In genomic region chr7:152579070-152579469, GRCh38 we compare ENCODE assay signal across 19 cellular contexts.
DNase-seq lines count a peak whose midpoint lies in the region; ATAC-seq, FAIRE-seq and TF ChIP-seq lines count a peak whose summit lies in the region.
"Had no signal": no experiment of that assay in that cellular context is flagged by ENCODE, and none has a peak within 500 bp of the region (broad histone marks: within the 10 kb centered on the region; RNA-seq: fewer than 3 reads in every experiment).

No MANE protein-coding gene starts in this region.

- H3K36me3 ChIP-seq in body of pancreas (replicated peaks in 1 of 2; ENCODE audit: insufficient read depth in 1 of 2, low read depth in 2 of 2) (no peaks in the 10 kb centered on the region), kidney (ENCODE audit: control insufficient read depth in 1 of 2, insufficient read depth in 2 of 2, low read length in 2 of 2) (no peaks in the 10 kb centered on the region), spleen (no peaks in the 10 kb centered on the region), endodermal cell (ENCODE audit: control insufficient read depth, insufficient read depth, low read length) (no peaks in the 10 kb centered on the region)
- H3K36me3 ChIP-seq: BLaER1 had no signal

- H3K9ac ChIP-seq in kidney (ENCODE audit: low read length in 2 of 2) (no peak overlapping the region), endodermal cell (ENCODE audit: extremely low read depth, low read length, poor library complexity, severe bottlenecking) (no peak overlapping the region)
- H3K9ac ChIP-seq: BLaER1 had no signal

- no peaks in the 10 kb centered on the region for H3K36me3 Mint-ChIP-seq in endodermal cell (ENCODE audit: low read depth)
- H3K36me3 Mint-ChIP-seq: CD14-positive monocyte; CD4-positive, alpha-beta memory T cell had no signal

- 56 to 60% methylated on average over 10 of the region's 10 CpGs for WGBS in body of pancreas, 2 donors
- WGBS in spleen, 5 donors: 82 to 90% (median 86%) methylated on average over 10 of the region's 10 CpGs
- 91 to 96% methylated on average over 7 to 10 of the region's 10 CpGs for WGBS in endodermal cell (ENCODE audit: insufficient coverage in 1 of 2, insufficient read length in 1 of 2), 2 experiments

- no peak for FAIRE-seq in kidney (lab: Jason Lieb, UNC)
- FAIRE-seq: A549, GM12878, GM19239, H54 had no signal

- H3K27me3 Mint-ChIP-seq in endodermal cell (ENCODE audit: insufficient read depth): no peaks in the 10 kb centered on the region

- no peak overlapping the region for H3K4me3 ChIP-seq in body of pancreas
- H3K4me3 ChIP-seq in kidney (ENCODE audit: low read length in 2 of 2): no peak overlapping the region
- no peak overlapping the region for H3K4me3 ChIP-seq in spleen
- H3K4me3 ChIP-seq in endodermal cell (ENCODE audit: low read length): no peak overlapping the region
- H3K4me3 ChIP-seq: A549, BLaER1, GM12878, GM23338 had no signal

- intact Hi-C loops in body of pancreas (cut with DNase I): no loop called here
- intact Hi-C loops in kidney (cut with DNase I): no loop called here
- intact Hi-C loops in spleen (cut with DNase I; ENCODE audit: low total_unique reads): no loop called here

- H3K4me1 Mint-ChIP-seq in endodermal cell: no peaks in the 10 kb centered on the region
- H3K4me1 Mint-ChIP-seq: CD14-positive monocyte; CD4-positive, alpha-beta memory T cell; GM23338 had no signal

- DNase-seq in NCI-H748 (lab: John Stamatoyannopoulos, UW; ENCODE audit: unreplicated experiment) (peak; percentile 21), NCI-H748 treated with DMSO at 0.1 percent for 48 hours (lab: John Stamatoyannopoulos, UW) (no peak), body of pancreas (peak in 3 of 4 donors; percentile 11 to 18 (median 16)), kidney (peak; percentile 47), spleen (peak; percentile 56), iPS-NIHi11 (ENCODE audit: low spot score) (no peak), endodermal cell (no peak), cerebellum (ENCODE audit: low spot score) (no peak)
- DNase-seq: CD4-positive, alpha-beta memory T cell; DMS79 treated with DMSO at 0.1 percent for 48 hours; HCEC 1CT had no signal

- no peak overlapping the region for H3K4me3 Mint-ChIP-seq in endodermal cell
- H3K4me3 Mint-ChIP-seq: CD14-positive monocyte, GM23338 had no signal

- peaks cover 14% of the 10 kb centered on the region for H3K9me3 Mint-ChIP-seq in endodermal cell
- H3K9me3 Mint-ChIP-seq: CD4-positive, alpha-beta memory T cell had no signal

- TF ChIP-seq POLR2A in body of pancreas (IDR thresholded peaks at IDR 0.05): no peak
- TF ChIP-seq POLR2A in spleen (IDR thresholded peaks at IDR 0.05): no peak

- TF ChIP-seq CTCF in body of pancreas (IDR thresholded peaks at IDR 0.05): no peak
- no peak for TF ChIP-seq CTCF in kidney (IDR thresholded peaks at IDR 0.05; ENCODE audit: borderline replicate concordance, extremely low read depth, insufficient read depth)
- TF ChIP-seq CTCF in spleen (IDR thresholded peaks at IDR 0.05 in 8 of 11, conservative IDR thresholded peaks at IDR 0.05 in 3 of 11): no peak
- no peak for TF ChIP-seq CTCF in endodermal cell (conservative IDR thresholded peaks at IDR 0.05)

- H3K27me3 ChIP-seq in body of pancreas (no peaks in the 10 kb centered on the region), spleen (replicated peaks in 1 of 7) (peaks cover 0 to 8% (median 0%) of the 10 kb centered on the region in 7 donors), endodermal cell (ENCODE audit: control insufficient read depth, insufficient read depth, low read length, poor library complexity, severe bottlenecking) (no peaks in the 10 kb centered on the region)
- H3K27me3 ChIP-seq: BLaER1 had no signal

- H3K9me3 ChIP-seq in body of pancreas (no peaks in the 10 kb centered on the region), kidney (ENCODE audit: control insufficient read depth in 1 of 2, low read length in 2 of 2) (no peaks in the 10 kb centered on the region), spleen (peaks cover 0 to 4% (median 0%) of the 10 kb centered on the region in 8 donors), endodermal cell (ENCODE audit: control insufficient read depth, low read length) (peaks cover 5% of the 10 kb centered on the region)
- H3K9me3 ChIP-seq: A549 had no signal

- ATAC-seq in body of pancreas: no peak
- ATAC-seq: A549, GM12878, GM23338 had no signal

- no peak overlapping the region for H3K27ac ChIP-seq in body of pancreas
- no peak overlapping the region for H3K27ac ChIP-seq in kidney (ENCODE audit: low read depth in 2 of 2, low read length in 2 of 2)
- no peak overlapping the region for H3K27ac ChIP-seq in spleen
- H3K27ac ChIP-seq in endodermal cell (ENCODE audit: low read depth, low read length): no peak overlapping the region
- H3K27ac ChIP-seq: 22Rv1, A549, BLaER1 had no signal

- H3K4me1 ChIP-seq in body of pancreas: no peaks in the 10 kb centered on the region
- H3K4me1 ChIP-seq in kidney (ENCODE audit: control insufficient read depth in 1 of 2, insufficient read depth in 1 of 2, low read depth in 1 of 2, low read length in 2 of 2): no peaks in the 10 kb centered on the region
- H3K4me1 ChIP-seq in spleen: no peaks in the 10 kb centered on the region
- H3K4me1 ChIP-seq in endodermal cell (ENCODE audit: control insufficient read depth, insufficient read depth, low read length): no peaks in the 10 kb centered on the region
- H3K4me1 ChIP-seq: A549 had no signal

- no peak overlapping the region for H3K27ac Mint-ChIP-seq in endodermal cell
- H3K27ac Mint-ChIP-seq: CD14-positive monocyte; CD4-positive, alpha-beta memory T cell; GM23338 had no signal

Comparison
In these comparisons a context has a peak if more than half of its experiments do, and no peak if none do; other contexts are left out.
1. DNase-seq: peak in NCI-H748 (single experiment), body of pancreas (3 of 4), kidney (single experiment) and spleen (single experiment); none in NCI-H748 treated with DMSO at 0.1 percent for 48 hours (single experiment), iPS-NIHi11 (single experiment), endodermal cell (single experiment) and cerebellum (single experiment).